ENCODE assay signal across 31 cellular contexts in the genomic region with DNA sequence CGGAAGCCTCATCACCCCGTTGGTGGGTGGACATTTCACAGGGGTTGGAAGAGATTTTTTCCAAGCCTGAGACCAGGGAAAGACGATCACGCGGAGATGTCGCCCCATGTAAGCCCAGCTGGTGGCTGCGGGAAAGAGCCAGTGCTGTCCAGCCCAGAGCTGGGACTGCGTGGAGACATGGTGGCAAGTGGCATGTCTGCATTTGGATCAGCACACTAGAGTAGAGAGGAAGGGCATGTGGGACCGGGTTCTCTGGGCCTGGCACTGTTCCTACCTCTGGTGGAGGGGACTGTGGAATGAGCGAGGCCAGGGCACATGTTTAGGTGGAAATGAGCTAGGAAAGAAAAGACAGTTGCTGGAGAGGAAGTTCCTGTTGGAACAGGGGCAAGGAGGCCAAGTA. TPM values are rescaled to one million over a fixed set of nuclear protein-coding genes. Genes with fewer than 3 reads are reported as not detected.
DNase-seq lines count a peak whose midpoint lies in the region; ATAC-seq and TF ChIP-seq lines count a peak whose summit lies in the region.
"Had no signal": no experiment of that assay in that cellular context is flagged by ENCODE, and none has a peak within 500 bp of the region (broad histone marks: within the 10 kb centered on the region; RNA-seq: fewer than 3 reads in every experiment).

No MANE protein-coding gene starts in this region.

- BruUV-seq in MCF 10A (replicated peaks; lab: Mats Ljungman, UMichigan), result no TSS peak

- H3K4me1 ChIP-seq in H9 (ENCODE audit: insufficient read depth, low read length) (no peaks in the 10 kb centered on the region; the same call in 1 of the 2 replicates), neuronal stem cell (ENCODE audit: control insufficient read depth in 2 of 2, insufficient read depth in 1 of 2, low read depth in 1 of 2, low read length in 2 of 2) (no peaks in the 10 kb centered on the region)
- H3K4me1 ChIP-seq: adrenal gland, esophagus muscularis mucosa, pancreas, thyroid gland, uterus had no signal

- peaks cover 12 to 61% of the 10 kb centered on the region in 2 donors for H3K36me3 ChIP-seq in neuronal stem cell (replicated peaks in 1 of 2; ENCODE audit: control insufficient read depth in 2 of 2, insufficient read depth in 2 of 2, low read length in 2 of 2)
- peaks cover 2% of the 10 kb centered on the region for H3K36me3 ChIP-seq in H7 (replicated peaks; ENCODE audit: control insufficient read depth, insufficient read depth, low read length)
- H3K36me3 ChIP-seq: adrenal gland, esophagus muscularis mucosa, pancreas, thyroid gland, uterus had no signal

- H3K4me2 ChIP-seq in H9 (ENCODE audit: insufficient read depth, insufficient read length, low read length) (no peak overlapping the region), neuronal stem cell (ENCODE audit: insufficient read depth, low read length, poor library complexity, severe bottlenecking) (no peak overlapping the region)

- no peaks in the 10 kb centered on the region for H3K79me1 ChIP-seq in H9 (ENCODE audit: insufficient read depth, low read depth, low read length, poor library complexity, severe bottlenecking)
- peaks cover 24% of the 10 kb centered on the region for H3K79me1 ChIP-seq in neuronal stem cell (ENCODE audit: low read depth, low read length)

- no peak overlapping the region for H2AK5ac ChIP-seq in H9 (ENCODE audit: insufficient read length, low read length)
- H2AK5ac ChIP-seq in neuronal stem cell (ENCODE audit: low read depth, low read length), result no peak overlapping the region

- H3K27me3 ChIP-seq in H9 (ENCODE audit: insufficient read depth, low read length), result no peaks in the 10 kb centered on the region
- no peaks in the 10 kb centered on the region for H3K27me3 ChIP-seq in neuronal stem cell (ENCODE audit: control insufficient read depth in 3 of 3, insufficient read depth in 3 of 3, low read depth in 1 of 3, low read length in 3 of 3)
- H3K27me3 ChIP-seq in H7 (ENCODE audit: control insufficient read depth, insufficient read depth, low read length), result no peaks in the 10 kb centered on the region
- H3K27me3 ChIP-seq: adrenal gland, body of pancreas, pancreas, thyroid gland, uterus had no signal

- H3K23ac ChIP-seq in H9 (ENCODE audit: insufficient read length, low read depth, low read length), result no peak overlapping the region
- H3K23ac ChIP-seq in neuronal stem cell (ENCODE audit: low read depth, low read length, poor library complexity), result peak overlapping the region; percentile 65

- H2BK12ac ChIP-seq in H9 (ENCODE audit: insufficient read length, low read depth, low read length) (no peak overlapping the region), neuronal stem cell (ENCODE audit: low read length) (no peak overlapping the region)

- H3K27me3 Mint-ChIP-seq in activated CD4-positive, alpha-beta T cell treated with anti-CD3 and anti-CD28 coated beads for 36 hours, result no peaks in the 10 kb centered on the region
- H3K27me3 Mint-ChIP-seq in H9 (ENCODE audit: low read depth), result no peaks in the 10 kb centered on the region
- no peaks in the 10 kb centered on the region for H3K27me3 Mint-ChIP-seq in central memory CD8-positive, alpha-beta T cell
- H3K27me3 Mint-ChIP-seq in MCF 10A (ENCODE audit: insufficient read depth, unreplicated experiment), result peaks cover 22% of the 10 kb centered on the region
- H3K27me3 Mint-ChIP-seq: activated CD4-positive, alpha-beta memory T cell treated with anti-CD3 and anti-CD28 coated beads for 36 hours had no signal

- no peaks in the 10 kb centered on the region for H3K23me2 ChIP-seq in H9 (ENCODE audit: insufficient read length, low read depth, low read length, poor library complexity, severe bottlenecking)

- peaks cover 54% of the 10 kb centered on the region for H3K4me1 Mint-ChIP-seq in activated CD4-positive, alpha-beta T cell treated with anti-CD3 and anti-CD28 coated beads for 36 hours
- H3K4me1 Mint-ChIP-seq in H9 (peaks cover 4% of the 10 kb centered on the region in 2 experiments; a peak in 2 of 4 replicates), MCF 10A (ENCODE audit: insufficient read depth, unreplicated experiment) (no peaks in the 10 kb centered on the region)
- H3K4me1 Mint-ChIP-seq in central memory CD8-positive, alpha-beta T cell, result peaks cover 68% of the 10 kb centered on the region

- no peaks in the 10 kb centered on the region for H3K9me3 Mint-ChIP-seq in activated CD4-positive, alpha-beta T cell treated with anti-CD3 and anti-CD28 coated beads for 36 hours (ENCODE audit: low read depth)
- H3K9me3 Mint-ChIP-seq in H9 (peaks cover 0 to 5% of the 10 kb centered on the region in 2 experiments; a peak in 1 of 5 replicates), MCF 10A (ENCODE audit: unreplicated experiment) (no peaks in the 10 kb centered on the region)
- H3K9me3 Mint-ChIP-seq in central memory CD8-positive, alpha-beta T cell, result no peaks in the 10 kb centered on the region
- H3K9me3 Mint-ChIP-seq: activated CD4-positive, alpha-beta memory T cell treated with anti-CD3 and anti-CD28 coated beads for 36 hours had no signal

- TF ChIP-seq CTCF in H9 (conservative IDR thresholded peaks at IDR 0.05) (no peak), MCF 10A (IDR thresholded peaks at IDR 0.05; ENCODE audit: unreplicated experiment) (no peak)

- no peak overlapping the region for H4K8ac ChIP-seq in H9 (replicated peaks; ENCODE audit: insufficient read length, low read depth, low read length)
- H4K8ac ChIP-seq in neuronal stem cell (ENCODE audit: low read depth, low read length), result no peak overlapping the region

- H2AFZ ChIP-seq in H9 (ENCODE audit: low read length) (no peak overlapping the region), neuronal stem cell (ENCODE audit: low read length) (no peak overlapping the region)

- H3K27ac Mint-ChIP-seq in activated CD4-positive, alpha-beta T cell treated with anti-CD3 and anti-CD28 coated beads for 36 hours, result peak overlapping the region; percentile 59
- peak overlapping the region in 2 of 3 experiments; percentile 39 to 93; a peak in 3 of 7 replicates for H3K27ac Mint-ChIP-seq in H9
- H3K27ac Mint-ChIP-seq in central memory CD8-positive, alpha-beta T cell (ENCODE audit: low read depth), result peak overlapping the region; percentile 95
- no peak overlapping the region for H3K27ac Mint-ChIP-seq in MCF 10A (ENCODE audit: low read depth, unreplicated experiment)
- H3K27ac Mint-ChIP-seq: activated CD4-positive, alpha-beta memory T cell treated with anti-CD3 and anti-CD28 coated beads for 36 hours; CD14-positive monocyte had no signal

- no peak overlapping the region for H4K5ac ChIP-seq in H9 (ENCODE audit: insufficient read length, low read depth, low read length)

- POLR2A ChIA-PET in activated CD4-positive, alpha-beta T cell treated with anti-CD3 and anti-CD28 coated beads for 36 hours (lab: Charles Lee), result no interaction called here
- POLR2A ChIA-PET in MCF 10A (lab: Yijun Ruan, JAX), result no interaction called here

- H2BK15ac ChIP-seq in H9 (ENCODE audit: low read depth, low read length), result no peak overlapping the region
- H2BK15ac ChIP-seq in neuronal stem cell (ENCODE audit: low read length), result no peak overlapping the region

- no peak for ATAC-seq in activated CD4-positive, alpha-beta T cell treated with anti-CD3 and anti-CD28 coated beads for 36 hours
- ATAC-seq in central memory CD8-positive, alpha-beta T cell (replicated peaks; ENCODE audit: extremely low read depth, poor library complexity, severe bottlenecking), result no peak
- ATAC-seq: body of pancreas, mucosa of descending colon, pancreas had no signal

- CTCF ChIA-PET in activated CD4-positive, alpha-beta T cell treated with anti-CD3 and anti-CD28 coated beads for 36 hours (lab: Charles Lee), result interaction anchor here (1.6 kb wide), 1 partner anchor 9 kb away, joined by 7 read pairs; no protein-coding TSS in a partner anchor
- CTCF ChIA-PET in MCF 10A (lab: Yijun Ruan, JAX), result interaction anchor here (0.6 to 2.2 kb wide), 2 partner anchors 35 to 82 kb away, joined by 4 to 7 read pairs; no protein-coding TSS in a partner anchor

- peaks cover 2% of the 10 kb centered on the region; the same call in 1 of the 2 replicates for H3K79me2 ChIP-seq in H9 (ENCODE audit: insufficient read depth, low read length)

- H3K14ac ChIP-seq in H9 (ENCODE audit: insufficient read depth, low read length) (no peak overlapping the region), neuronal stem cell (ENCODE audit: low read length) (no peak overlapping the region)

- H3K9ac ChIP-seq in H9 (ENCODE audit: extremely low read depth, insufficient read length, low read length), result no peak overlapping the region
- H3K9ac ChIP-seq in neuronal stem cell (ENCODE audit: low read depth, low read length, poor library complexity), result no peak overlapping the region

- H3K9me3 ChIP-seq in H9 (ENCODE audit: control insufficient read depth, low read depth, low read length), result no peaks in the 10 kb centered on the region
- no peaks in the 10 kb centered on the region for H3K9me3 ChIP-seq in neuronal stem cell (replicated peaks in 1 of 2; ENCODE audit: control insufficient read depth in 2 of 2, insufficient read depth in 1 of 2, low read depth in 1 of 2, low read length in 2 of 2)
- H3K9me3 ChIP-seq: adrenal gland, body of pancreas, esophagus muscularis mucosa, mucosa of descending colon, pancreas, thyroid gland, uterus had no signal

- H2BK120ac ChIP-seq in H9 (ENCODE audit: low read depth, low read length, poor library complexity, severe bottlenecking) (no peak overlapping the region), neuronal stem cell (ENCODE audit: low read depth, low read length) (no peak overlapping the region)

- no peak for DNase-seq in activated CD4-positive, alpha-beta T cell treated with anti-CD3 and anti-CD28 coated beads for 36 hours
- no peak for DNase-seq in activated CD4-positive, alpha-beta T cell treated with anti-CD3 and anti-CD28 coated beads for 4 hours
- no peak for DNase-seq in H9
- DNase-seq in central memory CD8-positive, alpha-beta T cell (ENCODE audit: low spot score in 2 of 2), result no peak
- DNase-seq in neuronal stem cell (ENCODE audit: low spot score), result no peak
- no peak for DNase-seq in MCF 10A (ENCODE audit: unreplicated experiment)
- DNase-seq in germinal center (ENCODE audit: low spot score), result no peak
- DNase-seq in H7, result no peak
- DNase-seq: 8988T; activated CD4-positive, CD25-positive, alpha-beta regulatory T cell; activated CD8-positive, alpha-beta memory T cell treated with anti-CD3 and anti-CD28 coated beads, Interleukin-2, amount 50 U/mL, for 48 hours; activated effector memory CD4-positive, alpha-beta T cell treated with Interleukin-2 at 50 U/mL for 16 hours; adrenal gland; body of pancreas; dermis blood vessel endothelial cell; foreskin fibroblast; head of caudate nucleus; IMR-90; mucosa of descending colon; NCI-H1694 treated with DMSO at 0.1 percent for 48 hours; NCI-H510A; pancreas; small intestine; SW 1271; thyroid gland; uterus had no signal

- H3K4me3 ChIP-seq in neuronal stem cell (ENCODE audit: low read length in 2 of 2), result no peak overlapping the region
- H3K4me3 ChIP-seq in H7 (ENCODE audit: insufficient read depth, low read depth, low read length), result no peak overlapping the region
- H3K4me3 ChIP-seq: adrenal gland, body of pancreas, esophagus muscularis mucosa, mucosa of descending colon, pancreas, thyroid gland, uterus had no signal

- no peak overlapping the region for H3T11ph ChIP-seq in H9 (ENCODE audit: low read length)

- peaks cover 6% of the 10 kb centered on the region for H4K20me1 ChIP-seq in H9 (ENCODE audit: control insufficient read depth, insufficient read depth, insufficient read length)

- H3K36me3 Mint-ChIP-seq in activated CD4-positive, alpha-beta T cell treated with anti-CD3 and anti-CD28 coated beads for 36 hours (ENCODE audit: low read depth), result peaks cover 3% of the 10 kb centered on the region
- H3K36me3 Mint-ChIP-seq in H9 (ENCODE audit: insufficient read depth in 1 of 3, low read depth in 3 of 3) (peaks cover 23 to 39% (median 27%) of the 10 kb centered on the region in 3 experiments), MCF 10A (ENCODE audit: insufficient read depth, unreplicated experiment) (no peaks in the 10 kb centered on the region)
- peaks cover 15% of the 10 kb centered on the region for H3K36me3 Mint-ChIP-seq in central memory CD8-positive, alpha-beta T cell (ENCODE audit: insufficient read depth)
- H3K36me3 Mint-ChIP-seq: activated CD4-positive, alpha-beta memory T cell treated with anti-CD3 and anti-CD28 coated beads for 36 hours; CD14-positive monocyte had no signal

- H2BK5ac ChIP-seq in H9 (ENCODE audit: insufficient read length, low read length) (no peak overlapping the region), neuronal stem cell (ENCODE audit: low read length) (no peak overlapping the region)

- intact Hi-C loops in activated CD4-positive, alpha-beta T cell treated with anti-CD3 and anti-CD28 coated beads for 36 hours (cut with DNase I, micrococcal nuclease), result loop anchor here in 1 of 2 experiments (5.0 kb wide), 3 partner anchors 100 to 240 kb away; partner anchors contain the start of genes APOBR, CLN3, SGF29 and XPO6
- intact Hi-C loops in MCF 10A (cut with micrococcal nuclease), result no loop called here

- H3K4ac ChIP-seq in H9 (ENCODE audit: low read depth, low read length) (no peak overlapping the region), neuronal stem cell (ENCODE audit: low read length) (no peak overlapping the region)

- no peak overlapping the region for H3K56ac ChIP-seq in H9 (ENCODE audit: insufficient read length, low read depth, low read length)

- H2BK20ac ChIP-seq in H9 (ENCODE audit: low read depth, low read length, poor library complexity, severe bottlenecking), result no peak overlapping the region

- WGBS in H9 (ENCODE audit: extremely low coverage, insufficient read length, low lambda C conversion rate), result no CpG with 5 or more reads among the region's 10 CpGs
- WGBS in neuronal stem cell (ENCODE audit: extremely low coverage in 2 of 2, insufficient read length in 2 of 2, insufficient replicate concordance in 1 of 2), 2 donors, result no CpG with 5 or more reads among the region's 10 CpGs

- H3K27ac ChIP-seq in H9 (ENCODE audit: insufficient read length, low read depth, low read length), result no peak overlapping the region
- no peak overlapping the region for H3K27ac ChIP-seq in neuronal stem cell (replicated peaks; ENCODE audit: low read length)
- H3K27ac ChIP-seq: adrenal gland, body of pancreas, esophagus muscularis mucosa, pancreas, thyroid gland, uterus had no signal

- H3K18ac ChIP-seq in H9 (ENCODE audit: insufficient read length, low read depth, low read length), result no peak overlapping the region
- no peak overlapping the region for H3K18ac ChIP-seq in neuronal stem cell (ENCODE audit: low read length)

- no peak overlapping the region for H3K4me3 Mint-ChIP-seq in activated CD4-positive, alpha-beta T cell treated with anti-CD3 and anti-CD28 coated beads for 36 hours
- H3K4me3 Mint-ChIP-seq in H9 (no peak overlapping the region; a peak in 1 of 5 replicates), MCF 10A (ENCODE audit: unreplicated experiment) (no peak overlapping the region)
- peak overlapping the region; percentile 7 for H3K4me3 Mint-ChIP-seq in central memory CD8-positive, alpha-beta T cell
- H3K4me3 Mint-ChIP-seq: activated CD4-positive, alpha-beta memory T cell treated with anti-CD3 and anti-CD28 coated beads for 36 hours; CD14-positive monocyte had no signal

- H4K91ac ChIP-seq in H9 (ENCODE audit: insufficient read length, low read depth, low read length) (no peak overlapping the region), neuronal stem cell (ENCODE audit: low read depth, low read length, poor library complexity) (no peak overlapping the region)

RNA-seq across cellular contexts. Expression of gene SBK1, which starts 20.0 kb away (rescaled TPM):
- total RNA-seq in activated CD4-positive, alpha-beta T cell treated with anti-CD3 and anti-CD28 coated beads for 36 hours, result 1 to 10 TPM; 6.5 to 6.6 TPM
- 65.5 and 69.7 TPM in 2 replicates for total RNA-seq in H9 (2021)
- polyA plus RNA-seq in neuronal stem cell (2013, experiment 1 of 2), result 49.6 TPM
- 50.1 TPM for polyA plus RNA-seq in neuronal stem cell (2013, experiment 2 of 2)
- 0.14 and 0.25 TPM in 2 replicates for total RNA-seq in MCF 10A (2022)
- 23.6 and 26.0 TPM in 2 replicates for total RNA-seq in H7 (2014; rRNA removed; shearing (Covaris generic))
- total RNA-seq: lung microvascular endothelial cell had no signal

RNA-seq across cellular contexts. Expression of gene NPIPB6, which starts 51.0 kb away (rescaled TPM):
- 1 to 10 TPM; 1.7 to 1.8 TPM for total RNA-seq in activated CD4-positive, alpha-beta T cell treated with anti-CD3 and anti-CD28 coated beads for 36 hours
- total RNA-seq in H9 (2021) (2.0 and 5.2 TPM in 2 replicates), MCF 10A (2022) (1.6 and 2.1 TPM in 2 replicates)
- polyA plus RNA-seq in neuronal stem cell (2013, experiment 1 of 2), result 1.5 TPM
- 1.1 TPM for polyA plus RNA-seq in neuronal stem cell (2013, experiment 2 of 2)
- total RNA-seq in H7 (2014; rRNA removed; shearing (Covaris generic)), result 0.59 and 0.81 TPM in 2 replicates
- total RNA-seq: dermis blood vessel endothelial cell, kidney epithelial cell, lung microvascular endothelial cell had no signal
